ENCODE assay signal across 8 cellular contexts in genomic region chr1:211133841-211134669, GRCh38.
A peak's percentile ranks its signal among the peaks of the same experiment; 100 is the strongest.
DNase-seq lines count a peak whose midpoint lies in the region; ATAC-seq and TF ChIP-seq lines count a peak whose summit lies in the region.

Gene KCNH1 (minus strand): TSS chr1:211134148. CDS start chr1:211133945, 203 bp downstream.

- H2AFZ ChIP-seq in DND-41 (ENCODE audit: low read depth, low read length), result no peak within 1 kb of the TSS

- H3K9me3 ChIP-seq in DND-41 (ENCODE audit: insufficient read depth, low read length, severe bottlenecking) (no peaks in the 10 kb centered on the region), subcutaneous abdominal adipose tissue (ENCODE audit: control insufficient read depth in 5 of 5, low read length in 5 of 5) (no peaks in the 10 kb centered on the region)

- H3K4me2 ChIP-seq in DND-41 (ENCODE audit: insufficient read depth, low read length), result no peak within 1 kb of the TSS

- no peak within 1 kb of the TSS for H3K9ac ChIP-seq in DND-41 (ENCODE audit: low read depth, low read length)
- peak within 1 kb of the TSS in 2 of 5 donors; percentile 21 to 38 for H3K9ac ChIP-seq in subcutaneous abdominal adipose tissue (ENCODE audit: low read length in 5 of 5)

- no peak within 1 kb of the TSS for H3K4me3 ChIP-seq in DND-41 (ENCODE audit: low read depth in 1 of 2, low read length in 2 of 2)
- peak within 1 kb of the TSS; percentile 50 to 56 for H3K4me3 ChIP-seq in foreskin fibroblast (ENCODE audit: low read depth in 1 of 2, low read length in 2 of 2)
- peak within 1 kb of the TSS in 4 of 5 donors; percentile 53 to 65 (median 62) for H3K4me3 ChIP-seq in subcutaneous abdominal adipose tissue (ENCODE audit: low read depth in 1 of 5, low read length in 5 of 5)

- peaks cover 13% of the 10 kb centered on the region for H3K27me3 ChIP-seq in DND-41 (ENCODE audit: insufficient read depth, low read length, poor library complexity)
- H3K27me3 ChIP-seq in subcutaneous abdominal adipose tissue (ENCODE audit: control insufficient read depth in 5 of 5, insufficient read depth in 4 of 5, low read length in 5 of 5), result peaks cover 4 to 22% (median 14%) of the 10 kb centered on the region in 5 donors

- H3K27ac ChIP-seq in DND-41 (ENCODE audit: low read length) (no peak within 1 kb of the TSS), subcutaneous abdominal adipose tissue (ENCODE audit: low read depth, low read length) (no peak within 1 kb of the TSS)

- H3K79me2 ChIP-seq in DND-41 (ENCODE audit: insufficient read depth, low read length), result no peaks in the 10 kb centered on the region

- H3K4me1 ChIP-seq in DND-41 (ENCODE audit: insufficient read depth, low read length), result no peaks in the 10 kb centered on the region
- H3K4me1 ChIP-seq in subcutaneous abdominal adipose tissue (ENCODE audit: control insufficient read depth in 5 of 5, insufficient read depth in 5 of 5, low read length in 5 of 5), result peaks cover 0 to 27% (median 16%) of the 10 kb centered on the region in 5 donors

- ATAC-seq in DND-41 (ENCODE audit: insufficient read depth, low read depth), result peak; percentile 82
- ATAC-seq in GM21786 (IDR thresholded peaks at IDR 0.05; ENCODE audit: unreplicated experiment), result peak; percentile 88

- no peaks in the 10 kb centered on the region for H3K36me3 ChIP-seq in DND-41 (ENCODE audit: insufficient read depth, low read length)
- H3K36me3 ChIP-seq in subcutaneous abdominal adipose tissue (ENCODE audit: control insufficient read depth in 5 of 5, insufficient read depth in 5 of 5, low read length in 5 of 5), result no peaks in the 10 kb centered on the region

- DNase-seq in DND-41 (peak; percentile 61), KG1 (lab: John Stamatoyannopoulos, UW) (peak; percentile 59), RPMI8226 (peak; percentile 85), activated gamma-delta T cell (lab: John Stamatoyannopoulos, UW) (peak; percentile 52), foreskin fibroblast (peak; percentile 59 to 88), non-pigmented ciliary epithelial cell (ENCODE audit: low read depth) (peak; percentile 11)

- TF ChIP-seq CTCF in DND-41 (IDR thresholded peaks at IDR 0.05; ENCODE audit: borderline replicate concordance, extremely low read depth, low read length, poor library complexity, severe bottlenecking), result peak; percentile 47
- peak; percentile 75 for TF ChIP-seq CTCF in foreskin fibroblast (IDR thresholded peaks at IDR 0.05; ENCODE audit: low read depth, low read length)

- no peaks in the 10 kb centered on the region for H4K20me1 ChIP-seq in DND-41 (ENCODE audit: insufficient read depth, low read length)

Comparison
In these comparisons a context has a peak if more than half of its experiments do, and no peak if none do; other contexts are left out.
1. DNase-seq: peak in every context shown above with its lines; median percentile 85 in RPMI8226; 74 in foreskin fibroblast; 61 in DND-41; 59 in KG1; 52 in activated gamma-delta T cell; 11 in non-pigmented ciliary epithelial cell.
2. H3K4me3 ChIP-seq: peak in foreskin fibroblast (2 of 2) and subcutaneous abdominal adipose tissue (4 of 5); none in DND-41 (0 of 2).